In the genomic region with DNA sequence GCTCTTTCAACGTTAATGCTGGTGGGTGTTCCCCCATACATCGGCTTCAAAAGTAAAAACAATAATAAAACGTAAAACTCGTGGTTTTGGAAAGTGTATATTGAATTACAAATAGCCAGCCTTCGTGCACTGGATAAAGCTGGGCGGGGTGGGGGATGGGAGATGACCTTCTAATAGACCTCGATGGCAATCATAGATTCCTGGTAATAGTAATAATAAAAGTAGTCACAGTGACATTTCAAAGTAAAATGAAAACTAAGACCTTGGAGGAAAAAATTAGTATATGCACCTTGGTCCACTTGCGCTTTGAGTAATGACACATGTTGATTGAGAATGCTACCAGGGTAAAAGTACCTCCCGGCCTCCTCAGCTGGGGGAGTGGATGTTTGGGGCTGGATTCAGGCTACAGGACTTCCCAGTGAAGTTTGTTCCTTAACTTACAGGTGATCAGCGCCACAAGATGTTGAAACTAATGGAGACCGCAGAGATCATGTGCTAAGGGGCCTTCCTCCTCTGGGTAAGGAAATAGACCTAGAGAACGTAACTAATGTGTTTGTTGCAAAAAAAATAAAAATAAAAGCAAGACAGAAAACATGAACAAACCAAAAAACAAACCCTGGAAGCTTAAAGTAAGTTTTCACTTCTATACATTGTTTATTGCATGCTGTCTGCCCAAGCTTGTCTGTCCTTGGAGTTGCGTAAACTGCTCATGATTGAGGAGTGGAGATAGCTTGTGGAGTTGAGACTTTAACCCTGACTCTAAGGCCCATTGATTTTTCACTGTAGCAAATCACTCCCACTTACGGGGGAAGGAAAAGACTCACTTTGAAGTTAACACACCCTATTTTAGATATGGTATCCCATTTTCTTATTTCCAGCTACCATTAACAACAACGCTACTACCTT, we compare ENCODE assay signal across 11 cellular contexts. TPM values are rescaled to one million over a fixed set of nuclear protein-coding genes. Genes with fewer than 3 reads are reported as not detected.
DNase-seq lines count a peak whose midpoint lies in the region; ATAC-seq, FAIRE-seq and TF ChIP-seq lines count a peak whose summit lies in the region.
"Had no signal": no experiment of that assay in that cellular context is flagged by ENCODE, and none has a peak within 500 bp of the region (broad histone marks: within the 10 kb centered on the region; RNA-seq: fewer than 3 reads in every experiment).

No MANE protein-coding gene starts in this region.

- H3K27me3 ChIP-seq in iPS-18a (ENCODE audit: control insufficient read depth, insufficient read depth, low read length), result peaks cover 14% of the 10 kb centered on the region
- no peaks in the 10 kb centered on the region for H3K27me3 ChIP-seq in skeletal muscle satellite cell (ENCODE audit: control insufficient read depth, insufficient read depth, low read length)

- peaks cover 5% of the 10 kb centered on the region for H3K4me1 Mint-ChIP-seq in activated CD8-positive, alpha-beta T cell treated with anti-CD3 and anti-CD28 coated beads, Interleukin-2, amount 10 ng/mL, durations not matched to agents 7 days and 5 days (ENCODE audit: low read depth)

- H3K36me3 Mint-ChIP-seq in activated CD8-positive, alpha-beta T cell treated with anti-CD3 and anti-CD28 coated beads, Interleukin-2, amount 10 ng/mL, durations not matched to agents 7 days and 5 days (ENCODE audit: low read depth), result no peaks in the 10 kb centered on the region

- H3K27me3 Mint-ChIP-seq in activated CD8-positive, alpha-beta T cell treated with anti-CD3 and anti-CD28 coated beads, Interleukin-2, amount 10 ng/mL, durations not matched to agents 7 days and 5 days (ENCODE audit: low read depth), result peaks cover 28% of the 10 kb centered on the region

- H3K4me3 Mint-ChIP-seq in activated CD8-positive, alpha-beta T cell treated with anti-CD3 and anti-CD28 coated beads, Interleukin-2, amount 10 ng/mL, durations not matched to agents 7 days and 5 days, result peak overlapping the region; percentile 67

- peaks cover 39% of the 10 kb centered on the region for H3K4me1 ChIP-seq in iPS-18a (ENCODE audit: control insufficient read depth, low read depth, low read length)
- H3K4me1 ChIP-seq in skeletal muscle satellite cell (ENCODE audit: control insufficient read depth, insufficient read depth, low read length), result peaks cover 23% of the 10 kb centered on the region

- H3K36me3 ChIP-seq in iPS-18a (ENCODE audit: control insufficient read depth, low read depth, low read length) (no peaks in the 10 kb centered on the region), skeletal muscle satellite cell (ENCODE audit: insufficient read depth, low read length) (no peaks in the 10 kb centered on the region)

- H3K4me2 ChIP-seq in skeletal muscle satellite cell (ENCODE audit: low read length), result peak overlapping the region; percentile 88

- H3K27ac Mint-ChIP-seq in activated CD8-positive, alpha-beta T cell treated with anti-CD3 and anti-CD28 coated beads, Interleukin-2, amount 10 ng/mL, durations not matched to agents 7 days and 5 days, result no peak overlapping the region
- H3K27ac Mint-ChIP-seq: stimulated activated naive CD8-positive, alpha-beta T cell treated with anti-CD3 and anti-CD28 coated beads, Interleukin-15, Interleukin-2, amounts not matched to agents 100 ng/mL and 50 ng/mL, for 24 hours had no signal

- DNase-seq in H54 (ENCODE audit: insufficient read length, low spot score), result no peak
- no peak for DNase-seq in activated CD8-positive, alpha-beta T cell treated with anti-CD3 and anti-CD28 coated beads, Interleukin-2, amount 10 ng/mL, durations not matched to agents 7 days and 5 days
- DNase-seq in NCI-H1694 treated with DMSO at 0.1 percent for 48 hours (lab: John Stamatoyannopoulos, UW), result no peak
- no peak for DNase-seq in pons (ENCODE audit: low spot score)
- no peak for DNase-seq in DMS153 (lab: John Stamatoyannopoulos, UW)
- no peak for DNase-seq in KBM-7
- DNase-seq: activated T-cell treated with anti-CD3 and anti-CD28 coated beads, Interleukin-2, amount 50 U/mL, for 1 hour had no signal

- H3K9me3 ChIP-seq in iPS-18a (ENCODE audit: control insufficient read depth, low read depth, low read length), result no peaks in the 10 kb centered on the region
- no peaks in the 10 kb centered on the region for H3K9me3 ChIP-seq in skeletal muscle satellite cell (replicated peaks; ENCODE audit: low read length)

- POLR2A ChIA-PET in activated CD8-positive, alpha-beta T cell treated with anti-CD3 and anti-CD28 coated beads, Interleukin-2, amount 10 ng/mL, durations not matched to agents 7 days and 5 days (lab: Charles Lee), result no interaction called here

- in situ Hi-C loops in KBM-7 (cut with MboI; ENCODE audit: low pct_unique_long_range_greater_than_20kb, low sequenced_read_pairs), result no loop called here

- H3K9ac ChIP-seq in iPS-18a (ENCODE audit: low read length), result peak overlapping the region; percentile 67
- H3K9ac ChIP-seq in skeletal muscle satellite cell (ENCODE audit: low read depth, low read length), result peak overlapping the region; percentile 90

- FAIRE-seq in H54 (lab: Jason Lieb, UNC), result peak; percentile 55
- FAIRE-seq: islet of Langerhans had no signal

- no peaks in the 10 kb centered on the region for H3K9me3 Mint-ChIP-seq in activated CD8-positive, alpha-beta T cell treated with anti-CD3 and anti-CD28 coated beads, Interleukin-2, amount 10 ng/mL, durations not matched to agents 7 days and 5 days (ENCODE audit: insufficient read depth)
- H3K9me3 Mint-ChIP-seq: stimulated activated naive CD8-positive, alpha-beta T cell treated with anti-CD3 and anti-CD28 coated beads, Interleukin-15, Interleukin-2, amounts not matched to agents 100 ng/mL and 50 ng/mL, for 24 hours had no signal

- TF ChIP-seq POLR2A in H54 (IDR thresholded peaks at IDR 0.05; ENCODE audit: low read depth, low read length), result no peak

- peak overlapping the region; percentile 82 for H3K4me3 ChIP-seq in iPS-18a (ENCODE audit: low read length)
- H3K4me3 ChIP-seq in skeletal muscle satellite cell (ENCODE audit: low read length), result peak overlapping the region; percentile 87

- CTCF ChIA-PET in activated CD8-positive, alpha-beta T cell treated with anti-CD3 and anti-CD28 coated beads, Interleukin-2, amount 10 ng/mL, durations not matched to agents 7 days and 5 days (lab: Charles Lee), result interaction anchor here (1.3 kb wide), 1 partner anchor 11 kb away, joined by 3 read pairs; no protein-coding TSS in a partner anchor

- H3K27ac ChIP-seq in iPS-18a (ENCODE audit: low read length), result no peak overlapping the region

- ATAC-seq in activated CD8-positive, alpha-beta T cell treated with anti-CD3 and anti-CD28 coated beads, Interleukin-2, amount 10 ng/mL, durations not matched to agents 7 days and 5 days, result no peak

RNA-seq across cellular contexts. Expression of gene LRIG3, which starts 0.9 kb away (rescaled TPM):
- not detected for total RNA-seq in activated CD8-positive, alpha-beta T cell treated with anti-CD3 and anti-CD28 coated beads, Interleukin-2, amount 10 ng/mL, durations not matched to agents 7 days and 5 days
- 27.4 and 32.3 TPM in 2 replicates for total RNA-seq in skeletal muscle satellite cell (2012; rRNA removed)
